ENCODE assay signal across 19 cellular contexts in the genomic region with DNA sequence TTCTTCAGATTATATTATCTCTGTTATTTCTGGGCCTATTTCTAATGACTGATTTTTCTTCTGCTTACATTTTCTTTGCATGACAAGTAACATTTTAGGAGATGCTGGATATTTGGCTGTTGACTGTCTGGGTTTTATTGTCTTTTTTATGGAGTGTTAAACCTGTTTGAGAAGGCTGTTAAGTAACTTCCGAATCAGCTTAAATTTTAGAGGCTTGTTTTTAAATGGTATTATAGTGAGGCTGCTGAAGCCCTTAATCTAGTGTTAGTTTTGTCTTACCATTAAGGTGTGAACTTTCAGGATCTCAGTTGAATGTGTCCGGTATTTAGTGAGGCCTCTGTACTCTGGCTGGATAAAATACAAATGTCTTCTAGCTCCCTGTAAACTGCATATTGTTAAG.
"Had no signal": no experiment of that assay in that cellular context is flagged by ENCODE, and none has a peak within 500 bp of the region (broad histone marks: within the 10 kb centered on the region; RNA-seq: fewer than 3 reads in every experiment).

No MANE protein-coding gene starts in this region.

- H3K4me1 Mint-ChIP-seq: naive B cell had no signal

- H3K27me3 ChIP-seq: esophagus muscularis mucosa, foreskin keratinocyte, heart right ventricle, left lung had no signal

- H3K4me3 Mint-ChIP-seq: mesothelial cell of epicardium, naive B cell had no signal

- H3K27ac Mint-ChIP-seq: mesothelial cell of epicardium, naive B cell had no signal

- H3K9me3 Mint-ChIP-seq: naive B cell had no signal

- H3K9me3 ChIP-seq: esophagus muscularis mucosa, heart right ventricle, left lung, lower lobe of right lung, mucosa of descending colon had no signal

- H3K27ac ChIP-seq: coronary artery, dorsolateral prefrontal cortex, esophagus muscularis mucosa, foreskin keratinocyte, heart right ventricle, left lung, lower lobe of right lung had no signal

- H3K4me1 ChIP-seq: esophagus muscularis mucosa, foreskin keratinocyte, left lung, lower lobe of right lung had no signal

- H3K36me3 Mint-ChIP-seq: naive B cell had no signal

- ATAC-seq: foreskin keratinocyte, left cardiac atrium, left lung, mucosa of descending colon had no signal

- H3K36me3 ChIP-seq: esophagus muscularis mucosa, heart right ventricle, left lung, lower lobe of right lung had no signal

- H3K4me3 ChIP-seq: coronary artery, dorsolateral prefrontal cortex, esophagus muscularis mucosa, heart right ventricle, left lung, lower lobe of right lung, mucosa of descending colon had no signal

- DNase-seq: dermis blood vessel endothelial cell; dorsolateral prefrontal cortex; effector CD4-positive, alpha-beta T cell; effector memory CD4-positive, alpha-beta T cell; foreskin keratinocyte; glutamatergic neuron; head of caudate nucleus; heart right ventricle; hippocampal formation; left cardiac atrium; left lung; left ventricle myocardium superior; lower lobe of right lung; mesenchymal stem cell; mucosa of descending colon; naive B cell had no signal
